ENCODE assay signal across 16 cellular contexts in the genomic region with DNA sequence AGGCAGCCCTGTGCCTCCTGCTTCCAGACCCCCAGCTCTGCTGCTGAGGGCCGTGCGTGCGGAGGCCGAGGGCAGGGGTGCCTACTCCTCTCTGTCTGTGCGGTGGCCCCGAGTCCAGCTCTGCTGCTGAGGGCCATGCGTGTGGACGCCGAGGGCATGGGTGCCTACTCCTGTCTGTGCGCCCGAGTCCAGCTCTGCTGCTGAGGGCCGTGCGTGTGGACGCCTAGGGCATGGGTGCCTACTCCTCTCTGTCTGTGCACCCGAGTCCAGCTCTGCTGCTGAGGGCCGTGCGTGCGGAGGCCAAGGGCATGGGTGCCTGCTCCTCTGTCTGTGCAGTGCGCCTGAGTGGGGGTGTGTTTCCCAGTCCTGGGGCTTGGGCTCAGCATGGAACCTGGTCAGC.
A peak's percentile ranks its signal among the peaks of the same experiment; 100 is the strongest.
DNase-seq lines count a peak whose midpoint lies in the region; ATAC-seq and TF ChIP-seq lines count a peak whose summit lies in the region.
"Had no signal": no experiment of that assay in that cellular context is flagged by ENCODE, and none has a peak within 500 bp of the region (broad histone marks: within the 10 kb centered on the region; RNA-seq: fewer than 3 reads in every experiment).

No MANE protein-coding gene starts in this region.

- no peak overlapping the region for H2BK12ac ChIP-seq in trophoblast cell (ENCODE audit: low read length)

- H3K27me3 ChIP-seq in trophoblast cell (ENCODE audit: insufficient read depth, low read length) (no peaks in the 10 kb centered on the region), aorta (ENCODE audit: control insufficient read depth in 1 of 2, insufficient read depth in 2 of 2, low read length in 1 of 2) (no peaks in the 10 kb centered on the region)

- H3K4me2 ChIP-seq in trophoblast cell (ENCODE audit: low read length): no peak overlapping the region
- H3K4me2 ChIP-seq: A549 had no signal

- H3K23ac ChIP-seq in trophoblast cell (ENCODE audit: low read length): no peak overlapping the region

- no peak overlapping the region for H3K9ac ChIP-seq in trophoblast cell (ENCODE audit: low read length)

- no peak overlapping the region for H4K91ac ChIP-seq in trophoblast cell (ENCODE audit: low read depth, low read length)

- H3K9me3 ChIP-seq in trophoblast cell (ENCODE audit: insufficient read depth, low read depth, low read length) (no peaks in the 10 kb centered on the region), aorta (ENCODE audit: control insufficient read depth, low read length) (no peaks in the 10 kb centered on the region)
- H3K9me3 ChIP-seq: A549 had no signal

- H2AFZ ChIP-seq in trophoblast cell (ENCODE audit: insufficient read depth, low read length, poor library complexity): no peak overlapping the region

- no peak overlapping the region for H4K8ac ChIP-seq in trophoblast cell (ENCODE audit: low read depth, low read length)

- no CpG with 5 or more reads among the region's 19 CpGs for WGBS in trophoblast cell (ENCODE audit: extremely low coverage, insufficient coverage, insufficient read length)
- 94 to 96% methylated on average over 19 of the region's 19 CpGs for whole genome bisulfite sequencing in aorta, 2 donors

- no peak overlapping the region for H3K4me3 Mint-ChIP-seq in stimulated activated naive CD8-positive, alpha-beta T cell treated with anti-CD3 and anti-CD28 coated beads, Interleukin-15, amount 100 ng/mL, for 72 hours
- H3K4me3 Mint-ChIP-seq in endothelial cell (ENCODE audit: unreplicated experiment): peak overlapping the region; percentile 14
- H3K4me3 Mint-ChIP-seq: CD14-positive monocyte; CD8-positive, alpha-beta T cell had no signal

- H3K36me3 ChIP-seq in trophoblast cell (ENCODE audit: control insufficient read depth in 1 of 2, insufficient read depth in 2 of 2, low read length in 2 of 2) (peaks cover 24 to 37% of the 10 kb centered on the region in 2 experiments), aorta (ENCODE audit: control insufficient read depth in 1 of 2, insufficient read depth in 2 of 2, low read length in 1 of 2) (peaks cover 0 to 8% of the 10 kb centered on the region in 2 donors)

- no peaks in the 10 kb centered on the region for H3K9me3 Mint-ChIP-seq in stimulated activated naive CD8-positive, alpha-beta T cell treated with anti-CD3 and anti-CD28 coated beads, Interleukin-15, amount 100 ng/mL, for 72 hours
- H3K9me3 Mint-ChIP-seq in endothelial cell (ENCODE audit: unreplicated experiment): no peaks in the 10 kb centered on the region
- H3K9me3 Mint-ChIP-seq: CD8-positive, alpha-beta T cell had no signal

- no peak overlapping the region for H3K27ac Mint-ChIP-seq in stimulated activated naive CD8-positive, alpha-beta T cell treated with anti-CD3 and anti-CD28 coated beads, Interleukin-15, amount 100 ng/mL, for 72 hours
- H3K27ac Mint-ChIP-seq in endothelial cell (ENCODE audit: unreplicated experiment): no peak overlapping the region
- H3K27ac Mint-ChIP-seq: CD8-positive, alpha-beta T cell had no signal

- intact Hi-C loops in aorta (cut with DNase I): no loop called here

- H3K4me1 Mint-ChIP-seq in stimulated activated naive CD8-positive, alpha-beta T cell treated with anti-CD3 and anti-CD28 coated beads, Interleukin-15, amount 100 ng/mL, for 72 hours: no peaks in the 10 kb centered on the region
- peaks cover 3% of the 10 kb centered on the region for H3K4me1 Mint-ChIP-seq in endothelial cell (ENCODE audit: unreplicated experiment)

- no peaks in the 10 kb centered on the region for H3K27me3 Mint-ChIP-seq in stimulated activated naive CD8-positive, alpha-beta T cell treated with anti-CD3 and anti-CD28 coated beads, Interleukin-15, amount 100 ng/mL, for 72 hours
- peaks cover 2% of the 10 kb centered on the region for H3K27me3 Mint-ChIP-seq in endothelial cell (ENCODE audit: unreplicated experiment)

- no peak overlapping the region for H2BK5ac ChIP-seq in trophoblast cell (ENCODE audit: low read depth, low read length, poor library complexity)

- no peak overlapping the region for H3K14ac ChIP-seq in trophoblast cell (ENCODE audit: low read length)

- H3K79me2 ChIP-seq in trophoblast cell (ENCODE audit: control insufficient read depth, insufficient read depth, low read length, poor library complexity): no peaks in the 10 kb centered on the region

- H3K27ac ChIP-seq in trophoblast cell (ENCODE audit: low read depth, low read length): no peak overlapping the region
- no peak overlapping the region for H3K27ac ChIP-seq in aorta (ENCODE audit: low read depth in 1 of 2, low read length in 2 of 2)
- H3K27ac ChIP-seq: A549, HL-60 had no signal

- no peak overlapping the region for H3K18ac ChIP-seq in trophoblast cell (ENCODE audit: low read length)

- H3K79me1 ChIP-seq in trophoblast cell (ENCODE audit: low read length): no peaks in the 10 kb centered on the region

- H3K36me3 Mint-ChIP-seq in endothelial cell (ENCODE audit: low read depth, unreplicated experiment): peaks cover 25% of the 10 kb centered on the region
- H3K36me3 Mint-ChIP-seq: CD14-positive monocyte had no signal

- ATAC-seq in stimulated activated naive CD8-positive, alpha-beta T cell treated with anti-CD3 and anti-CD28 coated beads, Interleukin-15, amount 100 ng/mL, for 72 hours: peak; percentile 43
- no peak for ATAC-seq in stimulated activated naive CD8-positive, alpha-beta T cell treated with anti-CD3 and anti-CD28 coated beads, Interleukin-15, Interleukin-2, amounts not matched to agents 100 U/mL and 50 U/mL, for 24 hours
- ATAC-seq in aorta (ENCODE audit: low FRiP score) (peak; percentile 40), GM19395 (IDR thresholded peaks at IDR 0.05; ENCODE audit: unreplicated experiment) (no peak)
- ATAC-seq: A549; CD8-positive, alpha-beta T cell; HCT116 had no signal

- H3K4ac ChIP-seq in trophoblast cell (ENCODE audit: low read depth, low read length): no peak overlapping the region

- no peaks in the 10 kb centered on the region for H3K4me1 ChIP-seq in trophoblast cell (ENCODE audit: control insufficient read depth in 1 of 2, insufficient read depth in 2 of 2, low read length in 2 of 2)
- H3K4me1 ChIP-seq in aorta (ENCODE audit: control insufficient read depth in 1 of 2, insufficient read depth in 2 of 2, low read length in 2 of 2): no peaks in the 10 kb centered on the region
- H3K4me1 ChIP-seq: A549 had no signal

- H4K12ac ChIP-seq in trophoblast cell (ENCODE audit: low read depth, low read length): no peak overlapping the region

- TF ChIP-seq CTCF in endothelial cell (IDR thresholded peaks at IDR 0.05; ENCODE audit: unreplicated experiment): no peak

- H3K4me3 ChIP-seq in trophoblast cell (ENCODE audit: low read depth, low read length): peak overlapping the region; percentile 32
- no peak overlapping the region for H3K4me3 ChIP-seq in aorta (ENCODE audit: low read length in 2 of 2)
- H3K4me3 ChIP-seq: A549 had no signal

- H2AK5ac ChIP-seq in trophoblast cell (ENCODE audit: low read length): no peak overlapping the region

- H2BK120ac ChIP-seq in trophoblast cell (ENCODE audit: insufficient read depth, low read length, poor library complexity): no peak overlapping the region

- DNase-seq in stimulated activated naive CD8-positive, alpha-beta T cell treated with anti-CD3 and anti-CD28 coated beads, Interleukin-15, amount 100 ng/mL, for 72 hours: no peak
- DNase-seq in stimulated activated naive CD8-positive, alpha-beta T cell treated with anti-CD3 and anti-CD28 coated beads, Interleukin-15, Interleukin-2, amounts not matched to agents 100 U/mL and 50 U/mL, for 24 hours: no peak
- DNase-seq in endothelial cell (ENCODE audit: low spot score) (no peak), trophoblast cell (no peak), aorta (no peak), NCI-H1930 (lab: John Stamatoyannopoulos, UW) (no peak), OCI-M1 (lab: John Stamatoyannopoulos, UW) (no peak)
- DNase-seq: CD8-positive, alpha-beta T cell; COR-L47; DND-41; GF-D8 had no signal

Comparison
In these comparisons a context has a peak if more than half of its experiments do, and no peak if none do; other contexts are left out.
1. ATAC-seq: peak in stimulated activated naive CD8-positive, alpha-beta T cell treated with anti-CD3 and anti-CD28 coated beads, Interleukin-15, amount 100 ng/mL, for 72 hours (single experiment) and aorta (single experiment); none in stimulated activated naive CD8-positive, alpha-beta T cell treated with anti-CD3 and anti-CD28 coated beads, Interleukin-15, Interleukin-2, amounts not matched to agents 100 U/mL and 50 U/mL, for 24 hours (single experiment) and GM19395 (single experiment).